Comparison of ENCODE assay signal across 1 cellular context in genomic region chr11:72744474-72744873, GRCh38.
TF ChIP-seq lines count a peak whose summit lies in the region.

No MANE protein-coding gene starts in this region.

TF ChIP-seq in K562, 482 proteins besides CTCF, POLR2A, EP300 and RAD21 (continued from another document):
- TF ChIP-seq, protein P1, sequence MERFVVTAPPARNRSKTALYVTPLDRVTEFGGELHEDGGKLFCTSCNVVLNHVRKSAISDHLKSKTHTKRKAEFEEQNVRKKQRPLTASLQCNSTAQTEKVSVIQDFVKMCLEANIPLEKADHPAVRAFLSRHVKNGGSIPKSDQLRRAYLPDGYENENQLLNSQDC (CRISPR knock-in tag; IDR thresholded peaks at IDR 0.05), result no peak
